8 cellular contexts compared by ENCODE assay signal in the genomic region with DNA sequence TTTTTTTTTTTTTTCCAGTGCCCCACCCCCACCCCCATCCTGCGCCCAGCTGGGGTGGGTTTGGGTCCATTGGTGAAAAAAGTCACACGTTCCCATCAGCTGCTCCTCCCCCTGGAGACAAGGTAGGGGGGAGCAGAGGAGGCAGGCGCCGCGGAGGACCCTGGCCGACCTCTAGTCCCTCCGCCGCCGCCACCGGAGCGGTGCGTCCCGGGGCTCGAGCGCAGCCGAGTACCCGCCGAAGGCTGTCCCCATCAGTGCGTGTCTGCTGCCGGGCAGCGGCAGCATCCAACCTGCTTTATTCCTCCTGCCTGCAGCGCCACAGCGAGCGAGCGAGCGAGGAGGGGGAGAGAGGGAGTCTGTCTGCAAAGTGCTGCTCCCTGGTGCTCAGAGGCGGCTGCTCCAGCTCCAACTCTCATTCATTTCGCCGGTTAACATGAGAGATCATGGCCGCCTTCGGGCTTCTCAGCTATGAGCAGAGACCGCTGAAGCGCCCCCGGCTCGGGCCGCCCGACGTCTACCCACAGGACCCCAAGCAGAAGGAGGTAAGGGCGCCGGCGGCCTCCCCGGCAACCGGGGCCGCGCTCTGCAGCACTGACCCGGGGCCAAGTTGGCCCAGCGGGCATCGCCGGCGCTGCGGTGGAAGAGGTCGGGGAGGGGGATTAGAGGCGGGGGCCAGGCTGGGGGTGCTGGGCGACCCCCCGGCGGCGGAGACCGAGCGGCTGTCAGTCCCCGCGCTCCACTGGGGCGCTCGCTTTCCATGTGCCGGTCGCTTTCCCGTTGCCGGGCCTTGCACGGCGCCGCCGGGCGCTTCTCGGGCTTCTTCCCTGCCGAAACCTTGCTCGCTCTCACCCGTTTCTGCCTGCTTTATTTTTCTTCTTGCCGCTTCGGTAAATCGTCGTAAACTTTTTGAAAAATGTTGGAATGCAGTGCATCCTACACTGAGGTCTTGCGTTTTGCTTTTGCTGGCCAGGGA. TPM values are rescaled to one million over a fixed set of nuclear protein-coding genes. Genes with fewer than 3 reads are reported as not detected.
DNase-seq lines count a peak whose midpoint lies in the region; ATAC-seq and TF ChIP-seq lines count a peak whose summit lies in the region.

No MANE protein-coding gene starts in this region.

- no peak overlapping the region for H4K5ac ChIP-seq in IMR-90 (ENCODE audit: low read depth, low read length)

- no peak overlapping the region for H3K56ac ChIP-seq in IMR-90 (ENCODE audit: extremely low read depth, insufficient read depth, low read length)

- WGBS in IMR-90 (ENCODE audit: extremely low coverage in 2 of 2, insufficient read length in 1 of 2), 2 experiments: 0% methylated on average over 40 of the region's 81 CpGs; no CpG with 5 or more reads in 1 of the 2 experiments

- POLR2A ChIA-PET in IMR-90 (lab: Charles Lee; ENCODE audit: unreplicated experiment) (no interaction called here), PC-3 (lab: Charles Lee; ENCODE audit: unreplicated experiment) (no interaction called here)

- H3K27me3 Mint-ChIP-seq in Calu3 (ENCODE audit: unreplicated experiment) (peaks cover 37% of the 10 kb centered on the region), nephron progenitor cell (ENCODE audit: low read depth, poor library complexity) (peaks cover 22% of the 10 kb centered on the region)

- H3K4me3 Mint-ChIP-seq in Calu3 (ENCODE audit: low read depth, unreplicated experiment) (peak overlapping the region; percentile 97), nephron progenitor cell (peak overlapping the region; percentile 91)

- H3K4ac ChIP-seq in IMR-90 (ENCODE audit: low read depth, low read length): no peak overlapping the region

- BruUV-seq in Calu3 (replicated peaks; lab: Mats Ljungman, UMichigan) (no TSS peak), IMR-90 (replicated peaks; lab: Mats Ljungman, UMichigan) (no TSS peak), PC-3 (replicated peaks; lab: Mats Ljungman, UMichigan) (no TSS peak)

- H3K27ac ChIP-seq in IMR-90 (ENCODE audit: insufficient read depth, low read length): no peak overlapping the region
- H3K27ac ChIP-seq in PC-3 (ENCODE audit: low read length): no peak overlapping the region

- H3K18ac ChIP-seq in IMR-90 (ENCODE audit: low read depth, low read length): no peak overlapping the region

- no peak overlapping the region for H4K91ac ChIP-seq in IMR-90 (ENCODE audit: insufficient read depth, low read depth, low read length)

- H3F3A ChIP-seq in PC-3 (ENCODE audit: low read length, unreplicated experiment): no peaks in the 10 kb centered on the region

- H2BK120ac ChIP-seq in IMR-90 (ENCODE audit: low read depth, low read length): no peak overlapping the region

- peaks cover 26% of the 10 kb centered on the region for H3K36me3 Mint-ChIP-seq in Calu3 (ENCODE audit: insufficient read depth, unreplicated experiment)
- peaks cover 10% of the 10 kb centered on the region for H3K36me3 Mint-ChIP-seq in nephron progenitor cell (ENCODE audit: low read depth)

- no peak overlapping the region for H2BK5ac ChIP-seq in IMR-90 (ENCODE audit: low read depth, low read length, poor library complexity, severe bottlenecking)

- dilution Hi-C loops in IMR-90 (cut with HindIII; ENCODE audit: low sequenced_read_pairs, unreplicated experiment): no loop called here

- H3K4me3 ChIP-seq in IMR-90 (ENCODE audit: insufficient read depth, low read depth, low read length) (peak overlapping the region; percentile 38), PC-3 (ENCODE audit: low read length) (peak overlapping the region; percentile 73)

- peak; percentile 82 for DNase-seq in Calu3
- DNase-seq in IMR-90: peak; percentile 86
- peak; percentile 83 for DNase-seq in PC-3
- peak; percentile 56 for DNase-seq in activated effector memory CD4-positive, alpha-beta T cell treated with Interleukin-2 at 50 U/mL for 16 hours
- peak; percentile 70 for DNase-seq in fibroblast of the conjunctiva (ENCODE audit: low read depth)
- DNase-seq in nephron progenitor cell: peak; percentile 79
- peak; percentile 73 for DNase-seq in stimulated activated naive CD8-positive, alpha-beta T cell treated with anti-CD3 and anti-CD28 coated beads, Interleukin-15, Interleukin-2, amounts not matched to agents 100 U/mL and 50 U/mL, for 24 hours

- H3K79me2 ChIP-seq in PC-3 (ENCODE audit: low read length): no peaks in the 10 kb centered on the region

- no peaks in the 10 kb centered on the region for H3K9me3 Mint-ChIP-seq in Calu3 (ENCODE audit: low read depth, unreplicated experiment)
- H3K9me3 Mint-ChIP-seq in nephron progenitor cell: no peaks in the 10 kb centered on the region

- in situ Hi-C loops in IMR-90 (cut with MboI; ENCODE audit: low sequenced_read_pairs): no loop called here

- intact Hi-C loops in Calu3 (cut with micrococcal nuclease; ENCODE audit: unreplicated experiment) (loop anchor here (5.0 kb wide), 2 partner anchors 61 to 159 kb away; no protein-coding TSS in a partner anchor), IMR-90 (cut with micrococcal nuclease) (loop anchor here (1.0 to 5.0 kb wide), 5 partner anchors 49 to 364 kb away; no protein-coding TSS in a partner anchor), PC-3 (cut with micrococcal nuclease) (loop anchor here (1.0 to 2.0 kb wide), 2 partner anchors 60 to 161 kb away; no protein-coding TSS in a partner anchor)

- H4K20me1 ChIP-seq in IMR-90 (ENCODE audit: insufficient read depth, low read length) (no peaks in the 10 kb centered on the region), PC-3 (ENCODE audit: low read length) (no peaks in the 10 kb centered on the region)

- H2AFZ ChIP-seq in IMR-90 (replicated peaks; ENCODE audit: low read length, poor library complexity) (peak overlapping the region; percentile 89), PC-3 (ENCODE audit: low read length) (peak overlapping the region; percentile 92)

- no peak overlapping the region for H3K9ac ChIP-seq in IMR-90 (ENCODE audit: low read depth, low read length)
- H3K9ac ChIP-seq in PC-3 (ENCODE audit: low read length): no peak overlapping the region

- TF ChIP-seq POLR2A in IMR-90 (IDR thresholded peaks at IDR 0.05; ENCODE audit: low read depth, low read length): no peak

- no peaks in the 10 kb centered on the region for H3K9me3 ChIP-seq in IMR-90 (ENCODE audit: control insufficient read depth, insufficient read depth, low read length)
- no peaks in the 10 kb centered on the region for H3K9me3 ChIP-seq in PC-3 (ENCODE audit: low read length)

- ATAC-seq in GM21515 (IDR thresholded peaks at IDR 0.05; ENCODE audit: unreplicated experiment) (peak; percentile 79), IMR-90 (ENCODE audit: low read depth) (peak; percentile 90), PC-3 (peak; percentile 89)
- peak; percentile 87 for ATAC-seq in stimulated activated naive CD8-positive, alpha-beta T cell treated with anti-CD3 and anti-CD28 coated beads, Interleukin-15, Interleukin-2, amounts not matched to agents 100 U/mL and 50 U/mL, for 24 hours

- H3K9me1 ChIP-seq in IMR-90 (ENCODE audit: insufficient read depth, low read length): no peaks in the 10 kb centered on the region

- no peak overlapping the region for H3K23ac ChIP-seq in IMR-90 (ENCODE audit: low read depth, low read length)

- H3K27me3 ChIP-seq in IMR-90 (ENCODE audit: control insufficient read depth, insufficient read depth, low read length) (peaks cover 47% of the 10 kb centered on the region), PC-3 (ENCODE audit: low read length) (peaks cover 40% of the 10 kb centered on the region)

- H3K36me3 ChIP-seq in IMR-90 (ENCODE audit: control insufficient read depth, insufficient read depth, low read length): no peaks in the 10 kb centered on the region
- no peaks in the 10 kb centered on the region for H3K36me3 ChIP-seq in PC-3 (ENCODE audit: low read depth, low read length)

- H3K4me1 ChIP-seq in IMR-90 (ENCODE audit: control insufficient read depth, insufficient read depth, low read length) (no peaks in the 10 kb centered on the region), PC-3 (ENCODE audit: insufficient read depth, low read length) (peaks cover 10% of the 10 kb centered on the region)

- H3K79me1 ChIP-seq in IMR-90 (ENCODE audit: low read depth in 1 of 2, low read length in 2 of 2): no peaks in the 10 kb centered on the region

- H3K4me1 Mint-ChIP-seq in Calu3 (ENCODE audit: low read depth, unreplicated experiment) (peaks cover 9% of the 10 kb centered on the region), nephron progenitor cell (peaks cover 45% of the 10 kb centered on the region)

- peak; percentile 57 for TF ChIP-seq RAD21 in IMR-90 (IDR thresholded peaks at IDR 0.05; ENCODE audit: low read length)

- TF ChIP-seq CTCF in Calu3 (IDR thresholded peaks at IDR 0.05; ENCODE audit: unreplicated experiment) (peak; percentile 29), IMR-90 (conservative IDR thresholded peaks at IDR 0.05; ENCODE audit: low read depth, low read length) (peak; percentile 66), PC-3 (conservative IDR thresholded peaks at IDR 0.05; ENCODE audit: low read depth, low read length) (peak; percentile 55; the same call in 1 of the 2 replicates), nephron progenitor cell (IDR thresholded peaks at IDR 0.05) (peak; percentile 20)

- no peak overlapping the region for H4K8ac ChIP-seq in IMR-90 (ENCODE audit: low read depth in 2 of 2, low read length in 2 of 2)

- H3K9me2 ChIP-seq in PC-3 (replicated peaks; ENCODE audit: low read length): no peaks in the 10 kb centered on the region

- no peak overlapping the region for H2BK20ac ChIP-seq in IMR-90 (ENCODE audit: low read depth, low read length)

- CTCF ChIA-PET in Calu3 (lab: Charles Lee): interaction anchor here (0.6 to 2.2 kb wide), 19 partner anchors 10 to 1290 kb away, joined by 3 to 8 read pairs (median 3); no protein-coding TSS in a partner anchor
- CTCF ChIA-PET in IMR-90 (lab: Yijun Ruan, JAX): interaction anchor here (0.6 to 1.3 kb wide), 4 partner anchors 56 to 85 kb away, joined by 3 to 4 read pairs (median 4); no protein-coding TSS in a partner anchor
- CTCF ChIA-PET in PC-3 (lab: Charles Lee): interaction anchor here (0.6 to 1.1 kb wide), 3 partner anchors 78 to 1221 kb away, joined by 3 to 8 read pairs (median 4); no protein-coding TSS in a partner anchor

- peak overlapping the region; percentile 47 for H3K4me2 ChIP-seq in IMR-90 (ENCODE audit: low read depth, low read length)
- H3K4me2 ChIP-seq in PC-3 (ENCODE audit: low read length): peak overlapping the region; percentile 91

- peak overlapping the region; percentile 57 for H2AK9ac ChIP-seq in IMR-90 (replicated peaks; ENCODE audit: low read depth, low read length, poor library complexity)

- H3K14ac ChIP-seq in IMR-90 (replicated peaks; ENCODE audit: low read depth, low read length): no peak overlapping the region

- no peak overlapping the region for H2BK15ac ChIP-seq in IMR-90 (ENCODE audit: low read depth, low read length)

- H2AK5ac ChIP-seq in IMR-90 (ENCODE audit: low read depth, low read length): no peak overlapping the region

- H3K27ac Mint-ChIP-seq in Calu3 (ENCODE audit: unreplicated experiment): peak overlapping the region; percentile 62
- H3K27ac Mint-ChIP-seq in nephron progenitor cell: peak overlapping the region; percentile 93

TF ChIP-seq in IMR-90, 13 proteins besides CTCF, POLR2A, EP300 and RAD21 (continues in another document):
- no peak for TF ChIP-seq CHD1 (IDR thresholded peaks at IDR 0.05; ENCODE audit: low read depth, low read length)

RNA-seq across cellular contexts. Expression of a gene that starts 1.3 kb away (rescaled TPM):
- total RNA-seq in Calu3 (2022): 4.6 and 5.2 TPM in 2 replicates
- total RNA-seq in IMR-90 (2012; rRNA removed): 0.18 and 0.28 TPM in 2 replicates
- polyA plus RNA-seq in IMR-90 (2012; rRNA removed): 0.05 and 0.16 TPM in 2 replicates
- polyA plus RNA-seq in IMR-90 (2012; cell fraction: cytosol; rRNA removed): 0.01 and 0.03 TPM in 2 replicates
- 0.05 and 0.16 TPM in 2 replicates for polyA plus RNA-seq in IMR-90 (2012; cell fraction: nucleus; rRNA removed; ENCODE audit: low replicate concordance)
- 0.55 and 0.92 TPM in 2 replicates for total RNA-seq in PC-3 (2014; rRNA removed)
